Comparison of ENCODE assay signal across 10 cellular contexts in the genomic region with DNA sequence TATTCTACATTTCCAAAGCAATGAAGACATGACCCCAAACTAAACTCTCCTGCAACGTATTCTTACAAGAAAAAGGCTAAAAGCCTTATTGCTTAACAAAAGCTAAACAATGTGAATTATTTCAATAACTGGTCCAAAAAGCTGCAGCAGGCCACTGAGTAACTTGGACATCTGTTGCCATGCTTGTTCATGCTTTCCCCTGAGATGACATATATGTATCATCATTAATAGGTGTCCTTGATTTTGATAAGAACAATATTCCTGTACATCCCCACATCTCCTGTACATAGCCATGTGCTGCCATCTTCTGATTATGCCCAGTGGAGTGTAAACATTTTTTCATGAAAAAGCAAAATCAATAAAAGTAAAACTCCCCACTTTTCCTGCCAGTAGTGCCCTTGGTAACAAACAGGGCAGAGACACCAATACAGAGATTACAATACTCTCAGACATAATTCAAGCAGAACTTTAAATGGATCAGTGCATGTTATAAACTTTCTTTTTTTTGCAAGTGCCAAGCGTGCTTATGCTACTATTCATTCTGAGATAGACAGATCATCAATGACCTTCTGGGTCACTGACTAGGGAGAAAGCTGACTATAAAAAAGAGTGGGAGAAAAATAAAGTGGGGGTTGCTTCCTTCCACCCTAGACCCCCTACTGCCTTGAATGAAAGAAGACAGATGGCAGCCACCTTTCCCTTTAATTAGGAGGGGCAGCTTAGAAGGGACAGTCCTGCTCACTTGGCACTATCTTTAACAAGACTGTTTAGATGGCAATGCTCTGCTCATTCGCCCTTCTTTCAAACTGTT.
DNase-seq lines count a peak whose midpoint lies in the region; ATAC-seq, FAIRE-seq and TF ChIP-seq lines count a peak whose summit lies in the region.
"Had no signal": no experiment of that assay in that cellular context is flagged by ENCODE, and none has a peak within 500 bp of the region (broad histone marks: within the 10 kb centered on the region; RNA-seq: fewer than 3 reads in every experiment).

No MANE protein-coding gene starts in this region.

- no peaks in the 10 kb centered on the region for H3K9me3 ChIP-seq in SK-N-SH

- no peak overlapping the region for H2AFZ ChIP-seq in SK-N-SH (ENCODE audit: low read depth)

- peaks cover 24% of the 10 kb centered on the region for H3F3A ChIP-seq in SK-N-SH (replicated peaks; ENCODE audit: insufficient read depth)

- H3K79me2 ChIP-seq in SK-N-SH (ENCODE audit: insufficient read depth), result peaks cover 100% of the 10 kb centered on the region

- POLR2A ChIA-PET in SK-N-SH (lab: Yijun Ruan, JAX), result no interaction called here

- no peak for ATAC-seq in GM19328 (IDR thresholded peaks at IDR 0.05; ENCODE audit: unreplicated experiment)

- no peaks in the 10 kb centered on the region for H3K27me3 ChIP-seq in SK-N-SH (ENCODE audit: insufficient read depth)

- TF ChIP-seq POLR2A in GM12892 (IDR thresholded peaks at IDR 0.05; ENCODE audit: low read depth, low read length), result no peak

- no peak for DNase-seq in GM12892 (ENCODE audit: insufficient read length)
- DNase-seq in SK-N-SH, result no peak
- DNase-seq in epithelial cell of proximal tubule (ENCODE audit: low read depth), result no peak
- DNase-seq in skeletal muscle cell (ENCODE audit: low read depth), result no peak
- DNase-seq in NK-92 (lab: John Stamatoyannopoulos, UW; ENCODE audit: unreplicated experiment), result no peak
- no peak for DNase-seq in foreskin fibroblast
- no peak for DNase-seq in SHP77 treated with DMSO at 0.1 percent for 48 hours (lab: John Stamatoyannopoulos, UW)
- DNase-seq: hippocampal formation, NCI-H1436 treated with DMSO at 0.1 percent for 48 hours had no signal

- H3K4me1 ChIP-seq in SK-N-SH (ENCODE audit: control insufficient read depth in 1 of 2, insufficient read depth in 2 of 2, low read depth in 1 of 2, low read length in 1 of 2), result peaks cover 2 to 45% of the 10 kb centered on the region in 2 experiments

- peaks cover 13% of the 10 kb centered on the region; the same call in 1 of the 2 replicates for H4K20me1 ChIP-seq in SK-N-SH (ENCODE audit: insufficient read depth)

- H3K4me3 ChIP-seq in SK-N-SH (ENCODE audit: low read depth in 2 of 2, low read length in 1 of 2) (peak overlapping the region in 1 of 2 experiments; percentile 11; a peak in 3 of 4 replicates), epithelial cell of proximal tubule (ENCODE audit: low read depth, low read length) (peak overlapping the region; percentile 71), skeletal muscle cell (ENCODE audit: low read depth, low read length) (peak overlapping the region; percentile 12), foreskin fibroblast (ENCODE audit: low read depth in 1 of 2, low read length in 2 of 2) (peak overlapping the region in 1 of 2 donors; percentile 15)

- peak; percentile 17 for FAIRE-seq in GM12892 (lab: Jason Lieb, UNC)

- no peaks in the 10 kb centered on the region for H3K9me2 ChIP-seq in SK-N-SH

- H3K36me3 ChIP-seq in SK-N-SH (replicated peaks in 1 of 2; ENCODE audit: control insufficient read depth in 1 of 2, insufficient read depth in 2 of 2, low read length in 1 of 2), result peaks cover 23 to 30% of the 10 kb centered on the region in 2 experiments

- H3K9ac ChIP-seq in SK-N-SH, result peak overlapping the region; percentile 68; the same call in 1 of the 2 replicates

- 78% methylated on average over 3 of the region's 3 CpGs for WGBS in SK-N-SH (ENCODE audit: low lambda C conversion rate)

- H3K4me2 ChIP-seq in SK-N-SH, result peak overlapping the region; percentile 44

- TF ChIP-seq RAD21 in SK-N-SH (IDR thresholded peaks at IDR 0.05; ENCODE audit: low read length), result no peak

- H3K27ac ChIP-seq in SK-N-SH (ENCODE audit: low read depth in 2 of 2, low read length in 1 of 2), result peak overlapping the region in 1 of 2 experiments; percentile 72; a peak in 2 of 4 replicates

- TF ChIP-seq CTCF in SK-N-SH (IDR thresholded peaks at IDR 0.05), result peak; percentile 22
- TF ChIP-seq CTCF in epithelial cell of proximal tubule (conservative IDR thresholded peaks at IDR 0.05; ENCODE audit: low read depth, low read length), result no peak
- no peak for TF ChIP-seq CTCF in foreskin fibroblast (IDR thresholded peaks at IDR 0.05; ENCODE audit: low read depth, low read length)

- CTCF ChIA-PET in SK-N-SH (lab: Yijun Ruan, JAX), result interaction anchor here (0.6 to 4.9 kb wide), 7 partner anchors 9 to 101 kb away, joined by 3 to 23 read pairs (median 3); no protein-coding TSS in a partner anchor

- no peak for TF ChIP-seq EP300 in SK-N-SH (IDR thresholded peaks at IDR 0.05; ENCODE audit: borderline replicate concordance in 1 of 2, low read depth in 1 of 2, low read length in 1 of 2)

TF ChIP-seq in SK-N-SH, 30 proteins besides CTCF, POLR2A, EP300 and RAD21:
- TF ChIP-seq TEAD4 (IDR thresholded peaks at IDR 0.05; ENCODE audit: borderline replicate concordance, insufficient read depth), result no peak
- TF ChIP-seq, protein P1, sequence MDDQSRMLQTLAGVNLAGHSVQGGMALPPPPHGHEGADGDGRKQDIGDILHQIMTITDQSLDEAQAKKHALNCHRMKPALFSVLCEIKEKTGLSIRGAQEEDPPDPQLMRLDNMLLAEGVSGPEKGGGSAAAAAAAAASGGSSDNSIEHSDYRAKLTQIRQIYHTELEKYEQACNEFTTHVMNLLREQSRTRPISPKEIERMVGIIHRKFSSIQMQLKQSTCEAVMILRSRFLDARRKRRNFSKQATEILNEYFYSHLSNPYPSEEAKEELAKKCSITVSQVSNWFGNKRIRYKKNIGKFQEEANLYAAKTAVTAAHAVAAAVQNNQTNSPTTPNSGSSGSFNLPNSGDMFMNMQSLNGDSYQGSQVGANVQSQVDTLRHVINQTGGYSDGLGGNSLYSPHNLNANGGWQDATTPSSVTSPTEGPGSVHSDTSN (IDR thresholded peaks at IDR 0.05), result peak; percentile 34
